ENCODE assay signal across 8 cellular contexts in the genomic region with DNA sequence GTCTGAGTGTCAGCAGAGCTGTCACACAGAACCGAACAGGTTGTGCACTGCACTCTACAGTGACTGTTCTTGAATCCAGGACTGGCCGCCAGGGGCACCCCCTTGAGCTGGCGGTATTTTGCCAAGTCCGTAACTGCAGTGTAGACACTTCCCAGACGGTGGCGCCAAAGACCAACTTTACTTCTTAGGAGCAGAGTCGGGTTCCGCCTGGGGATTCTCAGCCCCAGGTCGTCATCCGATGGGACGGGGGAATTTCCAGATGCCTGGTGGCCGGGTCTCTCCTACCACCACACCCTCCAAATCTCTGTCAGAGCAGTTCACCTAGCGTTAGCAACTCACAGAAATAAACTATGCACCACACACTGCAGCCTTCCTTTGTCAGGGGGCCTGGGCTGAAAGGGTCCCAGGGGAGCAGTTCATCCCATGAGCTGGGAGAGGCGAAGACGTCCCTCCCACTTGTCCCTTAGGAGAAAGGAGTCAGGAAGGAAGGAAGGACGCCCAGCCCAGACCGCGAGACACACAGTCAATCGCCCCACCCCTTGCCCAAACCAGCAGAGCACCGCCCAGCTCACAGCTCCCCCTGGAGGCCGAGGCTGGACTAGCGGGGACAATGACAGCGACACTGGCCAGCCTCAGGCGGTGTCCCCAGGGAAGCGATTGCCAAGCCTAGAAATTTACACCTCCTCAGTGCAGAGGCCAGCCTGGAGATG.
A peak's percentile ranks its signal among the peaks of the same experiment; 100 is the strongest.
DNase-seq lines count a peak whose midpoint lies in the region; ATAC-seq and TF ChIP-seq lines count a peak whose summit lies in the region.

No MANE protein-coding gene starts in this region.

- peak; percentile 93 for TF ChIP-seq CTCF in astrocyte of the cerebellum (IDR thresholded peaks at IDR 0.05; ENCODE audit: low read depth, low read length, missing control alignments)

- H3K4me3 ChIP-seq in astrocyte of the cerebellum (ENCODE audit: low read depth, low read length), result peak overlapping the region; percentile 56

- no peak for TF ChIP-seq POLR2A in GM18505 (IDR thresholded peaks at IDR 0.05; ENCODE audit: borderline replicate concordance, extremely low read depth, insufficient read depth, insufficient read length)

- in situ Hi-C loops in astrocyte of the cerebellum (cut with HindIII; ENCODE audit: low sequenced_read_pairs), result no loop called here

- ATAC-seq in GM18505 (IDR thresholded peaks at IDR 0.05; ENCODE audit: unreplicated experiment) (peak; percentile 58), HG02981 (IDR thresholded peaks at IDR 0.05; ENCODE audit: unreplicated experiment) (peak; percentile 68), GM18519 (IDR thresholded peaks at IDR 0.05; ENCODE audit: low FRiP score, unreplicated experiment) (no peak)

- DNase-seq in NCI-H1930 (lab: John Stamatoyannopoulos, UW) (peak; percentile 83 to 86), T-helper 22 cell (ENCODE audit: low read depth) (peak; percentile 91), astrocyte of the cerebellum (ENCODE audit: low read depth) (peak; percentile 90), hippocampal formation (lab: John Stamatoyannopoulos, UW) (peak; percentile 87 to 91), retina (peak; percentile 96)
